In the genomic region with DNA sequence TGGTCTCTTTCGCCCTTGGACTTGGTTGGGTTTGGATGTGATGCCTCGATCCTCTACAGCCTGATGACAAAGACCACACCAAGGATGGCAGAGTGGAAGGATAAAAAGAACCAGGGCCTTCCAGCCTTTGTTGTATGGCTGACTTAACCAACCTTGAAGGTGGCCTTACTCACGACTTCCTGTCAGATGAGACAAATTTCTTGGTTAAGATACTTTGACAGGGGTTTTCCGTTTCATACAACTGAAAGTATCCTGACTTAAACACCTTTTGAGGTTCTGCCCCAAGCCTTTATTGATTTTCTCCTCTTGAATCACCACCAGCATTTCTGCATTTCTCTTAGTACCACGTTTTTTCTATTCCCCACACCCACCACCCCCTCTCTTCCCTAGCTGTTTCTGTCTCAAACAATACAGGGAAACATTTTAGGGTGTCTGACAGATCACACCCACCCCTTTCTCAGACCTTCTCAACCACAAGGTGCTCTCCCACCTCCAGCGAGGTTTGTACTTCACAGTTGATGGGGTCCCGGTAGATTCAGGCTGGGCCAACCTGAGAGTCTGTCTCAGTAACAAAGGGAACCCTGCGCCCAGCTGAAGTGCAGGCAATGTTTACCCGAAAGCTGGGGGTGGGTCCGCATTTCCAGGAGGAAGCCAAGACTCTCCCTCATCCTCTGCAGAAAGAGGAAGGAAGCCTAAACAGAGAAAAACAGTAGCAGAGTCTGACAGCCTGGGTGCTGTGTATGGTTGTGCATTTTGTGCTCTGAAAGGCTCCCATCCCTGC, we compare ENCODE assay signal across 8 cellular contexts. TPM values are rescaled to one million over a fixed set of nuclear protein-coding genes. Genes with fewer than 3 reads are reported as not detected.
DNase-seq lines count a peak whose midpoint lies in the region; ATAC-seq and TF ChIP-seq lines count a peak whose summit lies in the region.

No MANE protein-coding gene starts in this region.

- peak overlapping the region; percentile 99 for H3K27ac Mint-ChIP-seq in activated naive CD4-positive, alpha-beta T cell treated with anti-CD3 and anti-CD28 coated beads, Interleukin-2, amount 10 ng/mL, durations not matched to agents 7 days and 5 days

- DNase-seq in Peyer's patch (peak in 2 of 3 donors; percentile 64 to 73), AG08396 (ENCODE audit: low spot score) (no peak), uterus (no peak)
- peak; percentile 61 for DNase-seq in activated naive CD4-positive, alpha-beta T cell treated with anti-CD3 and anti-CD28 coated beads, Interleukin-2, amount 10 ng/mL, durations not matched to agents 7 days and 5 days
- DNase-seq in stimulated activated CD4-positive, alpha-beta T cell treated with anti-CD3 and anti-CD28 coated beads, Interleukin-2, amount 100 ng/mL, for 4 hours (ENCODE audit: low read depth) = peak; percentile 72
- DNase-seq in NK-92 treated with Interleukin-12 subunit alpha and Interleukin-12 subunit beta, amount 100 ng/mL, for 24 hours (lab: John Stamatoyannopoulos, UW) = no peak

- CTCF ChIA-PET in activated naive CD4-positive, alpha-beta T cell treated with anti-CD3 and anti-CD28 coated beads, Interleukin-2, amount 10 ng/mL, durations not matched to agents 7 days and 5 days (lab: Charles Lee) = interaction anchor here (0.5 to 1.4 kb wide), 3 partner anchors 31 to 287 kb away, joined by 3 read pairs; no protein-coding TSS in a partner anchor

- peaks cover 9% of the 10 kb centered on the region for H3K36me3 Mint-ChIP-seq in activated naive CD4-positive, alpha-beta T cell treated with anti-CD3 and anti-CD28 coated beads, Interleukin-2, amount 10 ng/mL, durations not matched to agents 7 days and 5 days

- peak; percentile 66 for ATAC-seq in GM18498 (IDR thresholded peaks at IDR 0.05; ENCODE audit: unreplicated experiment)
- ATAC-seq in HG02610 (IDR thresholded peaks at IDR 0.05; ENCODE audit: unreplicated experiment) = peak; percentile 86

- peaks cover 0 to 24% (median 3%) of the 10 kb centered on the region in 4 donors for H3K4me1 ChIP-seq in Peyer's patch
- H3K4me1 ChIP-seq in uterus = no peaks in the 10 kb centered on the region

- no peak for TF ChIP-seq POLR2A in Peyer's patch (IDR thresholded peaks at IDR 0.05)
- TF ChIP-seq POLR2A in uterus (IDR thresholded peaks at IDR 0.05) = no peak

- H3K4me3 Mint-ChIP-seq in activated naive CD4-positive, alpha-beta T cell treated with anti-CD3 and anti-CD28 coated beads, Interleukin-2, amount 10 ng/mL, durations not matched to agents 7 days and 5 days = peak overlapping the region; percentile 58

- H3K27me3 ChIP-seq in Peyer's patch (no peaks in the 10 kb centered on the region), uterus (no peaks in the 10 kb centered on the region)

- H3K36me3 ChIP-seq in Peyer's patch (no peaks in the 10 kb centered on the region), uterus (no peaks in the 10 kb centered on the region)

- peaks cover 58% of the 10 kb centered on the region for H3K4me1 Mint-ChIP-seq in activated naive CD4-positive, alpha-beta T cell treated with anti-CD3 and anti-CD28 coated beads, Interleukin-2, amount 10 ng/mL, durations not matched to agents 7 days and 5 days

- peaks cover 10% of the 10 kb centered on the region for H3K9me3 Mint-ChIP-seq in activated naive CD4-positive, alpha-beta T cell treated with anti-CD3 and anti-CD28 coated beads, Interleukin-2, amount 10 ng/mL, durations not matched to agents 7 days and 5 days

- H3K27ac ChIP-seq in Peyer's patch (peak overlapping the region; percentile 46 to 83 (median 74)), uterus (no peak overlapping the region)

- no peaks in the 10 kb centered on the region for H3K9me3 ChIP-seq in Peyer's patch
- no peaks in the 10 kb centered on the region for H3K9me3 ChIP-seq in uterus

- H3K27me3 Mint-ChIP-seq in activated naive CD4-positive, alpha-beta T cell treated with anti-CD3 and anti-CD28 coated beads, Interleukin-2, amount 10 ng/mL, durations not matched to agents 7 days and 5 days = peaks cover 5% of the 10 kb centered on the region

- H3K4me3 ChIP-seq in Peyer's patch (peak overlapping the region in 1 of 4 donors; percentile 29), uterus (no peak overlapping the region)

- no peak for TF ChIP-seq CTCF in Peyer's patch (IDR thresholded peaks at IDR 0.05)
- no peak for TF ChIP-seq CTCF in uterus (IDR thresholded peaks at IDR 0.05)

- intact Hi-C loops in uterus (cut with DNase I; ENCODE audit: low total_unique reads) = no loop called here

RNA-seq across cellular contexts. Expression of a gene that starts 5.0 kb away (rescaled TPM):
- total RNA-seq in Peyer's patch = 1 to 10 TPM; 2.1 to 5.8 (median 3.8) TPM
- 10 to 100 TPM; 15.9 to 45.3 (median 30.3) TPM for total RNA-seq in uterus

Comparison
In these comparisons a context has a peak if more than half of its experiments do, and no peak if none do; other contexts are left out.
1. DNase-seq: peak in Peyer's patch (2 of 3), activated naive CD4-positive, alpha-beta T cell treated with anti-CD3 and anti-CD28 coated beads, Interleukin-2, amount 10 ng/mL, durations not matched to agents 7 days and 5 days (single experiment) and stimulated activated CD4-positive, alpha-beta T cell treated with anti-CD3 and anti-CD28 coated beads, Interleukin-2, amount 100 ng/mL, for 4 hours (single experiment); none in NK-92 treated with Interleukin-12 subunit alpha and Interleukin-12 subunit beta, amount 100 ng/mL, for 24 hours (single experiment), AG08396 (single experiment) and uterus (0 of 2).
2. H3K27ac ChIP-seq: peak in Peyer's patch (4 of 4); none in uterus (0 of 2).